Comparison of ENCODE assay signal across 8 cellular contexts in the genomic region with DNA sequence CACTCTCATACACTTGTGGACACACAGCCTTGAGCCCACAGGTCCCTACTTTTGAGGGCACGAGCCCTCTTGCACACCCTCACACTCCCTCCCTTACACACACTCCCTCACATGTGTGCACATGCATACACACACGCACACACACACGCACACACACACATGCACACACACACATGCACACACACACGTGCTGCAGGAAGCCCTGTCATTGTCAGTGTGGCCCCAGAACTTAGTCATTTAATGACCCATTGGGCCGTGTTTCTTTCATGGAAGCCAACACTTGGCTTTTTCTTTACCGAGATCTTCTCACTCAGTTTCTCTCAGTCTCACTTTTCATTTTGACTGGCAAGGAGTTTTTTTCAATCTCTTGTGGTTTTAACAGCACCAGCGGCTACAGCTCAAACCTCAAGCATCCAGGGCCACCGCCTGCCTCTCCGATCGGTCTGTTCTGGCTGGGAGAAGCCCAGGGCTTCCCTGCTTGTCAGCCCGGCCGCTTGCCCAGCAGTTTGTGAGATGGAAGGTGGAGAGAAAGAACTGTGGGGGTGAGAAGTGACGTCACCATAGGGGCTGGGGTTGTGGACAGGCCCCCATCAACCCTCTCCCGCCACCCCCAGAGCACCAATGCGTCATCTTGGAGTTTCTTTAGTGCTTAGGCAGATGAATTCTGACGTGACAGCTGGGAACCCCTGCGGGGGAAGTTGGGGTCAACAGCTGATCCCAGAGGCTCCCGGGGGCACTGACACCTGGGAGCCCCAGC. TPM values are rescaled to one million over a fixed set of nuclear protein-coding genes. Genes with fewer than 3 reads are reported as not detected.
DNase-seq lines count a peak whose midpoint lies in the region; ATAC-seq and TF ChIP-seq lines count a peak whose summit lies in the region.

No MANE protein-coding gene starts in this region.

- H3K27me3 ChIP-seq in neural progenitor cell = peaks cover 4% of the 10 kb centered on the region

- TF ChIP-seq CTCF in neural progenitor cell (IDR thresholded peaks at IDR 0.05) = no peak

- no peaks in the 10 kb centered on the region for H3K36me3 ChIP-seq in neural progenitor cell

- H3K36me3 Mint-ChIP-seq in neural progenitor cell = no peaks in the 10 kb centered on the region

- no peaks in the 10 kb centered on the region for H3K9me3 ChIP-seq in neural progenitor cell (ENCODE audit: low read depth)

- peaks cover 4% of the 10 kb centered on the region for H3K27me3 Mint-ChIP-seq in neural progenitor cell (ENCODE audit: insufficient read depth, low read depth)

- peaks cover 13% of the 10 kb centered on the region for H3K4me1 Mint-ChIP-seq in neural progenitor cell

- no peak overlapping the region for H3K27ac Mint-ChIP-seq in neural progenitor cell

- H3K4me1 ChIP-seq in neural progenitor cell = peaks cover 6% of the 10 kb centered on the region

- no peaks in the 10 kb centered on the region for H3K9me3 Mint-ChIP-seq in neural progenitor cell

- no peak overlapping the region for H3K27ac ChIP-seq in neural progenitor cell

- no peak overlapping the region for H2AFZ ChIP-seq in neural progenitor cell (replicated peaks)

- ATAC-seq in GM19035 (IDR thresholded peaks at IDR 0.05; ENCODE audit: unreplicated experiment) (peak; percentile 47), HG03097 (IDR thresholded peaks at IDR 0.05; ENCODE audit: low FRiP score, unreplicated experiment) (peak; percentile 41)

- intact Hi-C loops in head of caudate nucleus (cut with DNase I) = no loop called here

- H3K4me2 ChIP-seq in neural progenitor cell = no peak overlapping the region

- no peaks in the 10 kb centered on the region for H3K79me2 ChIP-seq in neural progenitor cell (ENCODE audit: low read depth)

- peaks cover 5% of the 10 kb centered on the region for H3F3A ChIP-seq in neural progenitor cell (ENCODE audit: low read depth)

- no peaks in the 10 kb centered on the region for H4K20me1 ChIP-seq in neural progenitor cell (ENCODE audit: low read depth)

- no peak overlapping the region for H3K9ac ChIP-seq in neural progenitor cell

- no peak overlapping the region for H3K4me3 ChIP-seq in neural progenitor cell

- no peak overlapping the region for H3K4me3 Mint-ChIP-seq in neural progenitor cell

- DNase-seq in activated T-cell treated with anti-CD3 and anti-CD28 coated beads, Interleukin-2, amount 50 U/mL, for 1 hour = peak; percentile 38
- DNase-seq in stimulated activated CD4-positive, alpha-beta T cell treated with anti-CD3 and anti-CD28 coated beads, TNF-alpha, amount 100 ng/mL, for 24 hours (ENCODE audit: low read depth in 3 of 3) = peak; percentile 48 to 71 (median 49)
- DNase-seq in head of caudate nucleus (no peak), neural progenitor cell (ENCODE audit: low spot score) (no peak), NCI-H1417 (lab: John Stamatoyannopoulos, UW) (no peak), kidney tubule cell (ENCODE audit: low spot score) (no peak)

RNA-seq across cellular contexts. Expression of a gene that starts 15.8 kb away (rescaled TPM):
- total RNA-seq in neural progenitor cell (ENCODE audit: low replicate concordance) = not detected in 2 replicates

RNA-seq across cellular contexts. Expression of a gene that starts 28.0 kb away (rescaled TPM):
- 26.3 and 83.4 TPM in 2 replicates for total RNA-seq in neural progenitor cell (ENCODE audit: low replicate concordance)

Comparison
In these comparisons a context has a peak if more than half of its experiments do, and no peak if none do; other contexts are left out.
1. DNase-seq: peak in activated T-cell treated with anti-CD3 and anti-CD28 coated beads, Interleukin-2, amount 50 U/mL, for 1 hour (single experiment) and stimulated activated CD4-positive, alpha-beta T cell treated with anti-CD3 and anti-CD28 coated beads, TNF-alpha, amount 100 ng/mL, for 24 hours (3 of 3); none in head of caudate nucleus (0 of 42), neural progenitor cell (single experiment), NCI-H1417 (0 of 3) and kidney tubule cell (single experiment).